ENCODE assay signal across 14 cellular contexts in the genomic region with DNA sequence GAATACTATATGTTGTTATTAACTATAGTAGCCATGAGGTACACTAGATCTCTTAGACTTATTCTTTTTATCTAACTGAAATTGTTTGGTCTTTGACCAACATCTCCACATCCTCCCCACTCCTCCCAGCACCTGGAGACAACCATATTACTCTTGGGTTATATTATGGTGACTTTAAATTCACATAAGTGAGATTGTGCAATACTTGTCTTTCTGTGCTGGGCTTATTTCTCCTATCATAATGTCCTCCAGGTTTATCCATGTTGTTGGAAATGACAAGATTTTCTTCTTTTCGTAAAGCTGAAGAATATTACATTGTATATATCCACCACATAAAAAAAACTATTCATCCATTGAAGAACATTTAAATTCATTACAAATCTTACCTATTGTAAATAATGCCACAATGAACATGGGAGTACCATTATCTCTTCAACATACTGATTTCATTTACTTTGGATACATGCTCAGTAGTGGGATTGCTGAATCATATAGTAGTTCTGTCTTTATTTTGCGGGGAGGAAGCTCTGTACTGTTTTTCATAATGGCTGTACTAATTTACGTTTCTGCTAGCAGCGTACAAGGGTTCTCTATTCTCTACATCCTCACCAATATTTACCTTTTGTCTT.
DNase-seq lines count a peak whose midpoint lies in the region; ATAC-seq and TF ChIP-seq lines count a peak whose summit lies in the region.
"Had no signal": no experiment of that assay in that cellular context is flagged by ENCODE, and none has a peak within 500 bp of the region (broad histone marks: within the 10 kb centered on the region; RNA-seq: fewer than 3 reads in every experiment).

No MANE protein-coding gene starts in this region.

- TF ChIP-seq CTCF in PC-3 (conservative IDR thresholded peaks at IDR 0.05; ENCODE audit: low read depth, low read length) (no peak), choroid plexus epithelial cell (conservative IDR thresholded peaks at IDR 0.05; ENCODE audit: low read depth, low read length) (no peak), smooth muscle cell (IDR thresholded peaks at IDR 0.05; ENCODE audit: borderline replicate concordance, insufficient read depth, poor library complexity, severe bottlenecking) (no peak), hepatocyte (IDR thresholded peaks at IDR 0.05; ENCODE audit: poor library complexity) (no peak)

- H2AFZ ChIP-seq in PC-3 (ENCODE audit: low read length) = no peak overlapping the region
- no peak overlapping the region for H2AFZ ChIP-seq in smooth muscle cell (ENCODE audit: low read depth)
- no peak overlapping the region for H2AFZ ChIP-seq in hepatocyte

- BruUV-seq in PC-3 (replicated peaks; lab: Mats Ljungman, UMichigan) = no TSS peak

- in situ Hi-C loops in KBM-7 (cut with MboI; ENCODE audit: low pct_unique_long_range_greater_than_20kb, low sequenced_read_pairs) = no loop called here

- H3K27me3 ChIP-seq in PC-3 (ENCODE audit: low read length) (no peaks in the 10 kb centered on the region), smooth muscle cell (ENCODE audit: low read depth) (no peaks in the 10 kb centered on the region), hepatocyte (no peaks in the 10 kb centered on the region)
- H3K27me3 ChIP-seq: SJSA1, tibial artery had no signal

- WGBS in smooth muscle cell (ENCODE audit: low lambda C conversion rate) = 77% methylated on average over 4 of the region's 4 CpGs
- 79% methylated on average over 4 of the region's 4 CpGs for WGBS in hepatocyte (ENCODE audit: low lambda C conversion rate, missing lambda C conversion rate)

- POLR2A ChIA-PET in PC-3 (lab: Charles Lee; ENCODE audit: unreplicated experiment) = no interaction called here

- ATAC-seq in PC-3 = peak; percentile 75

- DNase-seq in DMS153 (lab: John Stamatoyannopoulos, UW) (peak; percentile 95), NCI-H128 (lab: John Stamatoyannopoulos, UW; ENCODE audit: unreplicated experiment) (peak; percentile 4), PC-3 (peak; percentile 94), choroid plexus epithelial cell (ENCODE audit: low read depth) (peak; percentile 64), smooth muscle cell (lab: John Stamatoyannopoulos, UW; ENCODE audit: unreplicated experiment) (no peak), hepatocyte (ENCODE audit: low spot score) (no peak), KBM-7 (no peak), mucosa of gallbladder (ENCODE audit: low spot score) (no peak)
- DNase-seq: activated gamma-delta T cell treated with Interleukin-2 at 50 U/mL for 16 hours; central memory CD4-positive, alpha-beta T cell; tibial artery had no signal

- H3K36me3 ChIP-seq in PC-3 (ENCODE audit: low read depth, low read length) (no peaks in the 10 kb centered on the region), smooth muscle cell (ENCODE audit: low read depth) (no peaks in the 10 kb centered on the region), hepatocyte (replicated peaks; ENCODE audit: insufficient read depth, low read depth) (no peaks in the 10 kb centered on the region)
- H3K36me3 ChIP-seq: prostate gland, SJSA1, tibial artery had no signal

- H3K9me3 ChIP-seq in PC-3 (ENCODE audit: low read length) (no peaks in the 10 kb centered on the region), smooth muscle cell (replicated peaks; ENCODE audit: low read depth) (no peaks in the 10 kb centered on the region), hepatocyte (ENCODE audit: low read depth) (no peaks in the 10 kb centered on the region)
- H3K9me3 ChIP-seq: prostate gland, SJSA1, tibial artery had no signal

- H3K79me2 ChIP-seq in PC-3 (ENCODE audit: low read length) = no peaks in the 10 kb centered on the region
- H3K79me2 ChIP-seq in smooth muscle cell (ENCODE audit: low read depth) = no peaks in the 10 kb centered on the region
- no peaks in the 10 kb centered on the region for H3K79me2 ChIP-seq in hepatocyte

- H3K9me2 ChIP-seq in PC-3 (replicated peaks; ENCODE audit: low read length) (no peaks in the 10 kb centered on the region), hepatocyte (replicated peaks; ENCODE audit: insufficient read depth) (no peaks in the 10 kb centered on the region)

- H3K9ac ChIP-seq in PC-3 (ENCODE audit: low read length) (no peak overlapping the region), smooth muscle cell (ENCODE audit: low read depth) (no peak overlapping the region)

- CTCF ChIA-PET in PC-3 (lab: Charles Lee) = no interaction called here

- H3K27ac ChIP-seq in PC-3 (ENCODE audit: low read length) (no peak overlapping the region), smooth muscle cell (ENCODE audit: low read depth) (no peak overlapping the region), hepatocyte (no peak overlapping the region)
- H3K27ac ChIP-seq: epithelial cell of prostate, prostate gland, SJSA1, tibial artery had no signal

- H3F3A ChIP-seq in PC-3 (ENCODE audit: low read length, unreplicated experiment) = peaks cover 3% of the 10 kb centered on the region
- H3F3A ChIP-seq in smooth muscle cell (ENCODE audit: low read depth) = no peaks in the 10 kb centered on the region

- H3K4me2 ChIP-seq in PC-3 (ENCODE audit: low read length) (peak overlapping the region; percentile 2), smooth muscle cell (no peak overlapping the region), hepatocyte (no peak overlapping the region)

- intact Hi-C loops in PC-3 (cut with micrococcal nuclease) = loop anchor here (1.0 to 5.0 kb wide), 2 partner anchors 81 to 114 kb away; no protein-coding TSS in a partner anchor

- H4K20me1 ChIP-seq in PC-3 (ENCODE audit: low read length) = no peaks in the 10 kb centered on the region
- H4K20me1 ChIP-seq in smooth muscle cell (ENCODE audit: low read depth) = no peaks in the 10 kb centered on the region
- no peaks in the 10 kb centered on the region for H4K20me1 ChIP-seq in hepatocyte (ENCODE audit: insufficient read depth, poor library complexity, severe bottlenecking)

- peaks cover 33% of the 10 kb centered on the region for H3K4me1 ChIP-seq in PC-3 (ENCODE audit: insufficient read depth, low read length)
- no peaks in the 10 kb centered on the region for H3K4me1 ChIP-seq in smooth muscle cell (ENCODE audit: low read depth)
- peaks cover 7% of the 10 kb centered on the region for H3K4me1 ChIP-seq in hepatocyte (ENCODE audit: insufficient read depth)
- H3K4me1 ChIP-seq: prostate gland had no signal

- H3K4me3 ChIP-seq in PC-3 (ENCODE audit: low read length) (no peak overlapping the region), choroid plexus epithelial cell (ENCODE audit: low read depth, low read length) (no peak overlapping the region), smooth muscle cell (no peak overlapping the region), hepatocyte (no peak overlapping the region)
- H3K4me3 ChIP-seq: prostate gland, SJSA1, tibial artery had no signal

Comparison
In these comparisons a context has a peak if more than half of its experiments do, and no peak if none do; other contexts are left out.
1. DNase-seq: peak in DMS153 (single experiment), NCI-H128 (single experiment), PC-3 (single experiment) and choroid plexus epithelial cell (single experiment); none in smooth muscle cell (single experiment), hepatocyte (single experiment), KBM-7 (single experiment) and mucosa of gallbladder (single experiment).